9 cellular contexts compared by ENCODE assay signal in genomic region chr17:43369986-43370385, GRCh38. TPM values are rescaled to one million over a fixed set of nuclear protein-coding genes. Genes with fewer than 3 reads are reported as not detected.
A peak's percentile ranks its signal among the peaks of the same experiment; 100 is the strongest.
DNase-seq lines count a peak whose midpoint lies in the region; ATAC-seq, FAIRE-seq and TF ChIP-seq lines count a peak whose summit lies in the region.
"Had no signal": no experiment of that assay in that cellular context is flagged by ENCODE, and none has a peak within 500 bp of the region (broad histone marks: within the 10 kb centered on the region; RNA-seq: fewer than 3 reads in every experiment).

No MANE protein-coding gene starts in this region.

- H3K27ac Mint-ChIP-seq in activated T-helper 1 cell treated with anti-CD3 and anti-CD28 coated beads, Interleukin-12 subunit alpha, Interleukin-12 subunit beta, Interleukin-2, Interleukin-4 antibody, amounts not matched to agents 30 ng/mL and 10 ng/mL and 1 ng/mL, durations not matched to agents 14 hours and 24 hours and 36 hours, result peak overlapping the region; percentile 100
- H3K27ac Mint-ChIP-seq in stimulated activated naive B cell treated with anti-CD40 and anti-IgM and Interleukin-4, amounts not matched to agents 10 μg/mL and 1 μg/mL and 100 μg/mL, for 72 hours, result peak overlapping the region; percentile 100

- peak overlapping the region; percentile 91 to 98 for H3K9ac ChIP-seq in kidney (ENCODE audit: low read length in 2 of 2)

- H3K27me3 ChIP-seq in HL-60 (ENCODE audit: insufficient read depth, poor library complexity, severe bottlenecking), result no peaks in the 10 kb centered on the region

- no peak for TF ChIP-seq POLR2A in erythroblast (IDR thresholded peaks at IDR 0.05; ENCODE audit: low read length)

- intact Hi-C loops in activated T-helper 1 cell treated with anti-CD3 and anti-CD28 coated beads, Interleukin-12 subunit alpha, Interleukin-12 subunit beta, Interleukin-2, Interleukin-4 antibody, amounts not matched to agents 30 ng/mL and 10 ng/mL and 1 ng/mL, durations not matched to agents 14 hours and 24 hours and 36 hours (cut with micrococcal nuclease), result loop anchor here (1.0 kb wide), 1 partner anchor 9 kb away; no protein-coding TSS in a partner anchor
- intact Hi-C loops in kidney (cut with DNase I), result no loop called here

- H3K4me3 ChIP-seq in HL-60 (replicated peaks; ENCODE audit: insufficient read depth, low read length), result no peak overlapping the region
- peak overlapping the region in 1 of 2 donors; percentile 77 for H3K4me3 ChIP-seq in kidney (ENCODE audit: low read length in 2 of 2)

- H3K27ac ChIP-seq in HL-60 (replicated peaks) (peak overlapping the region; percentile 99), kidney (ENCODE audit: low read depth in 2 of 2, low read length in 2 of 2) (peak overlapping the region in 1 of 2 donors; percentile 77)

- no peak for FAIRE-seq in kidney (lab: Jason Lieb, UNC)
- FAIRE-seq: bronchial epithelial cell, GM12891 had no signal

- H3K9me3 Mint-ChIP-seq in activated T-helper 1 cell treated with anti-CD3 and anti-CD28 coated beads, Interleukin-12 subunit alpha, Interleukin-12 subunit beta, Interleukin-2, Interleukin-4 antibody, amounts not matched to agents 30 ng/mL and 10 ng/mL and 1 ng/mL, durations not matched to agents 14 hours and 24 hours and 36 hours, result no peaks in the 10 kb centered on the region
- H3K9me3 Mint-ChIP-seq in stimulated activated naive B cell treated with anti-CD40 and anti-IgM and Interleukin-4, amounts not matched to agents 10 μg/mL and 1 μg/mL and 100 μg/mL, for 72 hours, result no peaks in the 10 kb centered on the region

- TF ChIP-seq CTCF in HL-60 (IDR thresholded peaks at IDR 0.05; ENCODE audit: insufficient read depth, low read length), result no peak
- no peak for TF ChIP-seq CTCF in kidney (IDR thresholded peaks at IDR 0.05; ENCODE audit: borderline replicate concordance, extremely low read depth, insufficient read depth)

- no peaks in the 10 kb centered on the region for H3K9me3 ChIP-seq in kidney (ENCODE audit: control insufficient read depth in 1 of 2, low read length in 2 of 2)

- H3K4me3 Mint-ChIP-seq in activated T-helper 1 cell treated with anti-CD3 and anti-CD28 coated beads, Interleukin-12 subunit alpha, Interleukin-12 subunit beta, Interleukin-2, Interleukin-4 antibody, amounts not matched to agents 30 ng/mL and 10 ng/mL and 1 ng/mL, durations not matched to agents 14 hours and 24 hours and 36 hours, result peak overlapping the region; percentile 91
- peak overlapping the region; percentile 91 to 98 for H3K4me3 Mint-ChIP-seq in stimulated activated naive B cell treated with anti-CD40 and anti-IgM and Interleukin-4, amounts not matched to agents 10 μg/mL and 1 μg/mL and 100 μg/mL, for 72 hours

- no peaks in the 10 kb centered on the region for H3K27me3 Mint-ChIP-seq in activated T-helper 1 cell treated with anti-CD3 and anti-CD28 coated beads, Interleukin-12 subunit alpha, Interleukin-12 subunit beta, Interleukin-2, Interleukin-4 antibody, amounts not matched to agents 30 ng/mL and 10 ng/mL and 1 ng/mL, durations not matched to agents 14 hours and 24 hours and 36 hours (ENCODE audit: insufficient read depth)
- H3K27me3 Mint-ChIP-seq in stimulated activated naive B cell treated with anti-CD40 and anti-IgM and Interleukin-4, amounts not matched to agents 10 μg/mL and 1 μg/mL and 100 μg/mL, for 72 hours, result no peaks in the 10 kb centered on the region

- no peak for ATAC-seq in stimulated activated naive B cell treated with anti-CD40 and anti-IgM and Interleukin-4, amounts not matched to agents 10 μg/mL and 1 μg/mL and 100 μg/mL, for 72 hours (replicated peaks)

- peaks cover 35% of the 10 kb centered on the region for H3K4me1 Mint-ChIP-seq in activated T-helper 1 cell treated with anti-CD3 and anti-CD28 coated beads, Interleukin-12 subunit alpha, Interleukin-12 subunit beta, Interleukin-2, Interleukin-4 antibody, amounts not matched to agents 30 ng/mL and 10 ng/mL and 1 ng/mL, durations not matched to agents 14 hours and 24 hours and 36 hours (ENCODE audit: low read depth)
- peaks cover 50 to 82% of the 10 kb centered on the region in 2 donors for H3K4me1 Mint-ChIP-seq in stimulated activated naive B cell treated with anti-CD40 and anti-IgM and Interleukin-4, amounts not matched to agents 10 μg/mL and 1 μg/mL and 100 μg/mL, for 72 hours

- H3K36me3 Mint-ChIP-seq in activated T-helper 1 cell treated with anti-CD3 and anti-CD28 coated beads, Interleukin-12 subunit alpha, Interleukin-12 subunit beta, Interleukin-2, Interleukin-4 antibody, amounts not matched to agents 30 ng/mL and 10 ng/mL and 1 ng/mL, durations not matched to agents 14 hours and 24 hours and 36 hours (ENCODE audit: low read depth), result no peaks in the 10 kb centered on the region
- H3K36me3 Mint-ChIP-seq in stimulated activated naive B cell treated with anti-CD40 and anti-IgM and Interleukin-4, amounts not matched to agents 10 μg/mL and 1 μg/mL and 100 μg/mL, for 72 hours, result peaks cover 2 to 3% of the 10 kb centered on the region in 2 donors

- no peak for DNase-seq in HL-60 (ENCODE audit: low read depth in 1 of 2, low spot score in 1 of 2)
- no peak for DNase-seq in activated T-helper 1 cell treated with anti-CD3 and anti-CD28 coated beads, Interleukin-12 subunit alpha, Interleukin-12 subunit beta, Interleukin-2, Interleukin-4 antibody, amounts not matched to agents 30 ng/mL and 10 ng/mL and 1 ng/mL, durations not matched to agents 14 hours and 24 hours and 36 hours (ENCODE audit: low spot score)
- no peak for DNase-seq in kidney
- no peak for DNase-seq in stimulated activated naive B cell treated with anti-CD40 and anti-IgM and Interleukin-4, amounts not matched to agents 10 μg/mL and 1 μg/mL and 100 μg/mL, for 72 hours
- DNase-seq in erythroblast (lab: John Stamatoyannopoulos, UW), result no peak
- no peak for DNase-seq in DMS153 (lab: John Stamatoyannopoulos, UW)
- DNase-seq in NCI-H2107 (lab: John Stamatoyannopoulos, UW), result no peak

- H3K4me1 ChIP-seq in kidney (ENCODE audit: control insufficient read depth in 1 of 2, insufficient read depth in 1 of 2, low read depth in 1 of 2, low read length in 2 of 2), result peaks cover 4 to 12% of the 10 kb centered on the region in 2 donors

- H3K36me3 ChIP-seq in kidney (ENCODE audit: control insufficient read depth in 1 of 2, insufficient read depth in 2 of 2, low read length in 2 of 2), result no peaks in the 10 kb centered on the region

RNA-seq across cellular contexts. Expression of gene ARL4D, which starts 28.8 kb away (rescaled TPM):
- total RNA-seq in activated T-helper 1 cell treated with anti-CD3 and anti-CD28 coated beads, Interleukin-12 subunit alpha, Interleukin-12 subunit beta, Interleukin-2, Interleukin-4 antibody, amounts not matched to agents 30 ng/mL and 10 ng/mL and 1 ng/mL, durations not matched to agents 14 hours and 24 hours and 36 hours, result 3.2 and 4.0 TPM in 2 replicates
- 48.8 TPM for total RNA-seq in kidney
- 81.2 TPM for polyA plus RNA-seq in kidney (ENCODE audit: insufficient read depth, low read depth, low replicate concordance)
